ENCODE assay signal across 8 cellular contexts in the genomic region with DNA sequence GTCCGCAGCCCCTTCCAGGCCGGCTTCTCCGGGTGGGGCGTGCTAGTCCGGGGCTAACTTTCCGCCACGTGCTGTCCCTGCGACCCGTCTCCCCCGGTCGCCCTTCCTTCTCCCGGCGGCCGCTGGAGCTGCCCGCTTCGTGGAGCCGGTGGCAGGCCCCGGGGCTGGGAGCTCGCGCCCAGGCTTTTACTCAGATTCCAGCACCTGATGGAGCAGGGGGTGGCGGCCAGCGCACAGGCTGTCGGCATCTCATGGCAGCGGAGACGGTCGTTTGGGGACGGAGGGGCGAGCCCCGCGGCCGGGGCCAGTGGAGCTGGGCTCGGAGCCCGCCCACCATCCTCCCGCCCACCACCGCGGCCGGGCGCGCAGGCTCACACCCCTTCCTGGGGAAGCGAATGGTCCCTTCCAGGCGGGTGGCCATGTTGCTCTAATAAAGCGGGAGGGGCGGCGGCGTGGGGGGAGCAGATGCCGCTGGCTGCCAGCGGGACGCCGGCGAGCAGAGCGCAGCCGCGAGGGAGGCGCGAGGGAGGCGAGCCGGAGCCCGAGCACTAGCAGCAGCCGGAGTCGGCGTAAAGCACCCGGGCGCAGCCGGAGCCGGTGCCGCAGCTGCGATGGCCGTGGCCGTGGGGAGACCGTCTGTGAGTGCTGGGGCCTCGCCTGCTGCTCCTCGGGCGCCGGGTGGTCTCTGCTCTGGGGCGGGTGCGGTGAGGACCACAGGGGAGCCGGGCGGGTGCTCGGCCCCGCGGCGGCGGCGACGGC. TPM values are rescaled to one million over a fixed set of nuclear protein-coding genes. Genes with fewer than 3 reads are reported as not detected.
DNase-seq lines count a peak whose midpoint lies in the region; ATAC-seq and TF ChIP-seq lines count a peak whose summit lies in the region.

A gene (plus strand): TSS at position 460 of the 759 bp plus-strand sequence. CDS start 152 bp downstream, at position 612.

- no peaks in the 10 kb centered on the region for H3K27me3 ChIP-seq in liver (ENCODE audit: control insufficient read depth in 4 of 4, insufficient read depth in 4 of 4, low read length in 3 of 4)

- peak within 1 kb of the TSS; percentile 85 for H3K27ac Mint-ChIP-seq in dendritic cell treated with granulocyte-macrophage colony-stimulating factor and Interleukin-4, amounts not matched to agents 40 ng/mL and 50 ng/mL, for 4 days

- no peak for TF ChIP-seq CTCF in liver (IDR thresholded peaks at IDR 0.05; ENCODE audit: low read depth, low read length, missing input control)

- peak; percentile 36 to 61 for TF ChIP-seq RAD21 in liver (IDR thresholded peaks at IDR 0.05)

- ATAC-seq in GM19372 (IDR thresholded peaks at IDR 0.05; ENCODE audit: low read depth, unreplicated experiment) (peak; percentile 62), HG03521 (IDR thresholded peaks at IDR 0.05; ENCODE audit: unreplicated experiment) (peak; percentile 66)

- intact Hi-C loops in dendritic cell treated with granulocyte-macrophage colony-stimulating factor and Interleukin-4, amounts not matched to agents 40 ng/mL and 50 ng/mL, for 4 days (cut with micrococcal nuclease): loop anchor here (2.0 to 5.0 kb wide), 3 partner anchors 57 to 245 kb away; no protein-coding TSS in a partner anchor

- H3K9me3 ChIP-seq in liver (ENCODE audit: control insufficient read depth in 4 of 4, low read length in 3 of 4): no peaks in the 10 kb centered on the region

- peaks cover 3 to 29% (median 16%) of the 10 kb centered on the region in 4 donors for H3K4me1 ChIP-seq in liver (ENCODE audit: control insufficient read depth in 4 of 4, insufficient read depth in 4 of 4, low read length in 3 of 4)

- H3K27ac ChIP-seq in liver (ENCODE audit: low read depth in 1 of 2, low read length in 2 of 2): peak within 1 kb of the TSS; percentile 75 to 95

- H3K9ac ChIP-seq in liver (ENCODE audit: low read depth in 1 of 2, low read length in 2 of 2): peak within 1 kb of the TSS; percentile 32 to 65

- peaks cover 41% of the 10 kb centered on the region for H3K4me1 Mint-ChIP-seq in dendritic cell treated with granulocyte-macrophage colony-stimulating factor and Interleukin-4, amounts not matched to agents 40 ng/mL and 50 ng/mL, for 4 days (ENCODE audit: low read depth)

- DNase-seq in C1 segment of cervical spinal cord (lab: John Stamatoyannopoulos, UW) (peak; percentile 45 to 90 (median 84)), NCI-H748 treated with DMSO at 0.1 percent for 48 hours (lab: John Stamatoyannopoulos, UW) (peak; percentile 41)
- DNase-seq in activated CD4-positive, alpha-beta T cell treated with anti-CD3 and anti-CD28 coated beads, Interleukin-2, amount 50 U/mL, for 4 hours: peak; percentile 83
- peak; percentile 83 for DNase-seq in stimulated activated CD4-positive, alpha-beta T cell treated with anti-CD3 and anti-CD28 coated beads, Interleukin-4, amount 100 ng/mL, for 1 hour

- H3K36me3 Mint-ChIP-seq in dendritic cell treated with granulocyte-macrophage colony-stimulating factor and Interleukin-4, amounts not matched to agents 40 ng/mL and 50 ng/mL, for 4 days (ENCODE audit: low read depth): peaks cover 25% of the 10 kb centered on the region

- no peaks in the 10 kb centered on the region for H3K36me3 ChIP-seq in liver (ENCODE audit: control insufficient read depth in 4 of 4, insufficient read depth in 3 of 4, low read depth in 1 of 4, low read length in 3 of 4)

- H3K4me3 Mint-ChIP-seq in dendritic cell treated with granulocyte-macrophage colony-stimulating factor and Interleukin-4, amounts not matched to agents 40 ng/mL and 50 ng/mL, for 4 days: peak within 1 kb of the TSS; percentile 92

- no peaks in the 10 kb centered on the region for H3K9me3 Mint-ChIP-seq in dendritic cell treated with granulocyte-macrophage colony-stimulating factor and Interleukin-4, amounts not matched to agents 40 ng/mL and 50 ng/mL, for 4 days

- 1% methylated on average over 85 of the region's 85 CpGs for WGBS in liver

- peak within 1 kb of the TSS; percentile 74 to 91 (median 77) for H3K4me3 ChIP-seq in liver (ENCODE audit: low read depth in 1 of 3, low read length in 3 of 3)

- peaks cover 16% of the 10 kb centered on the region for H3K27me3 Mint-ChIP-seq in dendritic cell treated with granulocyte-macrophage colony-stimulating factor and Interleukin-4, amounts not matched to agents 40 ng/mL and 50 ng/mL, for 4 days

TF ChIP-seq in liver, 16 proteins besides CTCF, POLR2A, EP300 and RAD21:
- TF ChIP-seq FOXA1 (IDR thresholded peaks at IDR 0.05) (no peak), HNF4A (conservative IDR thresholded peaks at IDR 0.05) (no peak), RXRA (IDR thresholded peaks at IDR 0.05) (no peak), GABPA (IDR thresholded peaks at IDR 0.05 in 1 of 2, conservative IDR thresholded peaks at IDR 0.05 in 1 of 2) (no peak), SP1 (IDR thresholded peaks at IDR 0.05) (no peak), FOXA2 (IDR thresholded peaks at IDR 0.05) (no peak), EGR1 (IDR thresholded peaks at IDR 0.05; ENCODE audit: low read depth in 2 of 2) (peak in 1 of 2 donors; percentile 29), NR2F2 (IDR thresholded peaks at IDR 0.05) (no peak), TAF1 (conservative IDR thresholded peaks at IDR 0.05) (no peak), YY1 (IDR thresholded peaks at IDR 0.05) (peak; percentile 89), JUND (IDR thresholded peaks at IDR 0.05) (no peak), HNF4G (IDR thresholded peaks at IDR 0.05) (no peak)
- TF ChIP-seq, protein P1, sequence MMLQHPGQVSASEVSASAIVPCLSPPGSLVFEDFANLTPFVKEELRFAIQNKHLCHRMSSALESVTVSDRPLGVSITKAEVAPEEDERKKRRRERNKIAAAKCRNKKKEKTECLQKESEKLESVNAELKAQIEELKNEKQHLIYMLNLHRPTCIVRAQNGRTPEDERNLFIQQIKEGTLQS (IDR thresholded peaks at IDR 0.05): no peak
- TF ChIP-seq, protein P2, sequence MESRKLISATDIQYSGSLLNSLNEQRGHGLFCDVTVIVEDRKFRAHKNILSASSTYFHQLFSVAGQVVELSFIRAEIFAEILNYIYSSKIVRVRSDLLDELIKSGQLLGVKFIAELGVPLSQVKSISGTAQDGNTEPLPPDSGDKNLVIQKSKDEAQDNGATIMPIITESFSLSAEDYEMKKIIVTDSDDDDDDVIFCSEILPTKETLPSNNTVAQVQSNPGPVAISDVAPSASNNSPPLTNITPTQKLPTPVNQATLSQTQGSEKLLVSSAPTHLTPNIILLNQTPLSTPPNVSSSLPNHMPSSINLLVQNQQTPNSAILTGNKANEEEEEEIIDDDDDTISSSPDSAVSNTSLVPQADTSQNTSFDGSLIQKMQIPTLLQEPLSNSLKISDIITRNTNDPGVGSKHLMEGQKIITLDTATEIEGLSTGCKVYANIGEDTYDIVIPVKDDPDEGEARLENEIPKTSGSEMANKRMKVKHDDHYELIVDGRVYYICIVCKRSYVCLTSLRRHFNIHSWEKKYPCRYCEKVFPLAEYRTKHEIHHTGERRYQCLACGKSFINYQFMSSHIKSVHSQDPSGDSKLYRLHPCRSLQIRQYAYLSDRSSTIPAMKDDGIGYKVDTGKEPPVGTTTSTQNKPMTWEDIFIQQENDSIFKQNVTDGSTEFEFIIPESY (IDR thresholded peaks at IDR 0.05): no peak
- TF ChIP-seq, protein P3, sequence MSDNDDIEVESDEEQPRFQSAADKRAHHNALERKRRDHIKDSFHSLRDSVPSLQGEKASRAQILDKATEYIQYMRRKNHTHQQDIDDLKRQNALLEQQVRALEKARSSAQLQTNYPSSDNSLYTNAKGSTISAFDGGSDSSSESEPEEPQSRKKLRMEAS (IDR thresholded peaks at IDR 0.05): no peak
- TF ChIP-seq, protein P4, sequence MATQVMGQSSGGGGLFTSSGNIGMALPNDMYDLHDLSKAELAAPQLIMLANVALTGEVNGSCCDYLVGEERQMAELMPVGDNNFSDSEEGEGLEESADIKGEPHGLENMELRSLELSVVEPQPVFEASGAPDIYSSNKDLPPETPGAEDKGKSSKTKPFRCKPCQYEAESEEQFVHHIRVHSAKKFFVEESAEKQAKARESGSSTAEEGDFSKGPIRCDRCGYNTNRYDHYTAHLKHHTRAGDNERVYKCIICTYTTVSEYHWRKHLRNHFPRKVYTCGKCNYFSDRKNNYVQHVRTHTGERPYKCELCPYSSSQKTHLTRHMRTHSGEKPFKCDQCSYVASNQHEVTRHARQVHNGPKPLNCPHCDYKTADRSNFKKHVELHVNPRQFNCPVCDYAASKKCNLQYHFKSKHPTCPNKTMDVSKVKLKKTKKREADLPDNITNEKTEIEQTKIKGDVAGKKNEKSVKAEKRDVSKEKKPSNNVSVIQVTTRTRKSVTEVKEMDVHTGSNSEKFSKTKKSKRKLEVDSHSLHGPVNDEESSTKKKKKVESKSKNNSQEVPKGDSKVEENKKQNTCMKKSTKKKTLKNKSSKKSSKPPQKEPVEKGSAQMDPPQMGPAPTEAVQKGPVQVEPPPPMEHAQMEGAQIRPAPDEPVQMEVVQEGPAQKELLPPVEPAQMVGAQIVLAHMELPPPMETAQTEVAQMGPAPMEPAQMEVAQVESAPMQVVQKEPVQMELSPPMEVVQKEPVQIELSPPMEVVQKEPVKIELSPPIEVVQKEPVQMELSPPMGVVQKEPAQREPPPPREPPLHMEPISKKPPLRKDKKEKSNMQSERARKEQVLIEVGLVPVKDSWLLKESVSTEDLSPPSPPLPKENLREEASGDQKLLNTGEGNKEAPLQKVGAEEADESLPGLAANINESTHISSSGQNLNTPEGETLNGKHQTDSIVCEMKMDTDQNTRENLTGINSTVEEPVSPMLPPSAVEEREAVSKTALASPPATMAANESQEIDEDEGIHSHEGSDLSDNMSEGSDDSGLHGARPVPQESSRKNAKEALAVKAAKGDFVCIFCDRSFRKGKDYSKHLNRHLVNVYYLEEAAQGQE (IDR thresholded peaks at IDR 0.05): peak; percentile 28

RNA-seq across cellular contexts. Expression of the gene that starts here (rescaled TPM):
- total RNA-seq in liver: 10 to 100 TPM; 28.5 to 37.4 TPM
- polyA plus RNA-seq in liver: 10 to 100 TPM; 17.2 to 21.6 TPM

Comparison
In these comparisons a context has a peak if more than half of its experiments do, and no peak if none do; other contexts are left out.
1. Peak in every context shown above with its lines: DNase-seq, ATAC-seq, H3K4me3 ChIP-seq and H3K27ac ChIP-seq.